1 cellular context compared by ENCODE assay signal in the genomic region with DNA sequence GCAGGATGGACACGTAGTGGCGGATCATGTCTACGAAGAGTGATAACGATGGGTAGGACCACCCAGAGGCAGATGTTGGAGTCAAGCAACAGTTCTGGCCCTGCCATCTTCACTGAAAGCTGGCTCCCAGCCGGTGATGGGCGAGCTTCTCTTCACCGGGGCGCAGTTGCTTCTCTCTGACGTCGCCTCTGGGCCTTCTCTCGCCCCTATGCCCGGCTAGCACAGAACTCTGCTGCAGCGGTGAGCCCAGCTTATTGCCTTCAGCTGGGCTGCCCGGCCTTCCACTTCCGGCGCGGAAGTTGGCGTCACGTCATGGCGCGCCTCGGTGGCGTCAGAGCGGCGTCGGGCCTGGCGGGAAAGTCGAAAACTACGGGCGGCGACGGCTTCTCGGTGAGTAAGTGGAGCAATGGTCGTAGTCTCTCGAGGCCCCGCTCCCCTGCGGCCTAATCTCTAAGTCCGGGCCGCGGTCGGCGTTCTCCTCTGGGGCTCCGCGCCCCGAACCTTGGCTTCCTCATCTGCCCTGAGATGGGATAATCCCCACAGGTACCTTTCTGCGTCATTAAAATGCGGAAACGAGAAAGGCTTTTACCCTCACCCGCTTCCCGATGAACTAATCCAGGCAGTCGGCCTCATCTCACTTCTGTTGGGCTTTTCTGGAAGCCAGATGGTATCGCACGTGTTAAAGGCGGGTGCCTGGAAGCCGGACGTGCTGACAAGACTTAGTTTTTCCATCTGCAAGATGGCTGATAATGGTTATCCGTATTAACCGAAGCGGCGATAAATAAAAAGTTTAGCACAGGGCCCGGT.
TF ChIP-seq lines count a peak whose summit lies in the region.

A gene (plus strand): TSS at position 354 of the 807 bp plus-strand sequence. CDS start 2,221 bp downstream, outside the sequence.

TF ChIP-seq in HEK293, 187 proteins besides CTCF, POLR2A, EP300 and RAD21 (continued from another document and continues in another):
- TF ChIP-seq, protein P1, sequence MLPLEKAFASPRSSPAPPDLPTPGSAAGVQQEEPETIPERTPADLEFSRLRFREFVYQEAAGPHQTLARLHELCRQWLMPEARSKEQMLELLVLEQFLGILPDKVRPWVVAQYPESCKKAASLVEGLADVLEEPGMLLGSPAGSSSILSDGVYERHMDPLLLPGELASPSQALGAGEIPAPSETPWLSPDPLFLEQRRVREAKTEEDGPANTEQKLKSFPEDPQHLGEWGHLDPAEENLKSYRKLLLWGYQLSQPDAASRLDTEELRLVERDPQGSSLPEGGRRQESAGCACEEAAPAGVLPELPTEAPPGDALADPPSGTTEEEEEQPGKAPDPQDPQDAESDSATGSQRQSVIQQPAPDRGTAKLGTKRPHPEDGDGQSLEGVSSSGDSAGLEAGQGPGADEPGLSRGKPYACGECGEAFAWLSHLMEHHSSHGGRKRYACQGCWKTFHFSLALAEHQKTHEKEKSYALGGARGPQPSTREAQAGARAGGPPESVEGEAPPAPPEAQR (tag by site-specific recombination; IDR thresholded peaks at IDR 0.05): no peak
- no peak; the same call in 1 of the 2 replicates for TF ChIP-seq ZNF654 (tag by site-specific recombination; IDR thresholded peaks at IDR 0.05; ENCODE audit: low read depth)
- no peak for TF ChIP-seq ZNF311 (tag by site-specific recombination; IDR thresholded peaks at IDR 0.05; ENCODE audit: borderline replicate concordance)
- TF ChIP-seq, protein P2, sequence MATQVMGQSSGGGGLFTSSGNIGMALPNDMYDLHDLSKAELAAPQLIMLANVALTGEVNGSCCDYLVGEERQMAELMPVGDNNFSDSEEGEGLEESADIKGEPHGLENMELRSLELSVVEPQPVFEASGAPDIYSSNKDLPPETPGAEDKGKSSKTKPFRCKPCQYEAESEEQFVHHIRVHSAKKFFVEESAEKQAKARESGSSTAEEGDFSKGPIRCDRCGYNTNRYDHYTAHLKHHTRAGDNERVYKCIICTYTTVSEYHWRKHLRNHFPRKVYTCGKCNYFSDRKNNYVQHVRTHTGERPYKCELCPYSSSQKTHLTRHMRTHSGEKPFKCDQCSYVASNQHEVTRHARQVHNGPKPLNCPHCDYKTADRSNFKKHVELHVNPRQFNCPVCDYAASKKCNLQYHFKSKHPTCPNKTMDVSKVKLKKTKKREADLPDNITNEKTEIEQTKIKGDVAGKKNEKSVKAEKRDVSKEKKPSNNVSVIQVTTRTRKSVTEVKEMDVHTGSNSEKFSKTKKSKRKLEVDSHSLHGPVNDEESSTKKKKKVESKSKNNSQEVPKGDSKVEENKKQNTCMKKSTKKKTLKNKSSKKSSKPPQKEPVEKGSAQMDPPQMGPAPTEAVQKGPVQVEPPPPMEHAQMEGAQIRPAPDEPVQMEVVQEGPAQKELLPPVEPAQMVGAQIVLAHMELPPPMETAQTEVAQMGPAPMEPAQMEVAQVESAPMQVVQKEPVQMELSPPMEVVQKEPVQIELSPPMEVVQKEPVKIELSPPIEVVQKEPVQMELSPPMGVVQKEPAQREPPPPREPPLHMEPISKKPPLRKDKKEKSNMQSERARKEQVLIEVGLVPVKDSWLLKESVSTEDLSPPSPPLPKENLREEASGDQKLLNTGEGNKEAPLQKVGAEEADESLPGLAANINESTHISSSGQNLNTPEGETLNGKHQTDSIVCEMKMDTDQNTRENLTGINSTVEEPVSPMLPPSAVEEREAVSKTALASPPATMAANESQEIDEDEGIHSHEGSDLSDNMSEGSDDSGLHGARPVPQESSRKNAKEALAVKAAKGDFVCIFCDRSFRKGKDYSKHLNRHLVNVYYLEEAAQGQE (tag by site-specific recombination; IDR thresholded peaks at IDR 0.05): peak; percentile 85
- TF ChIP-seq, protein P3, sequence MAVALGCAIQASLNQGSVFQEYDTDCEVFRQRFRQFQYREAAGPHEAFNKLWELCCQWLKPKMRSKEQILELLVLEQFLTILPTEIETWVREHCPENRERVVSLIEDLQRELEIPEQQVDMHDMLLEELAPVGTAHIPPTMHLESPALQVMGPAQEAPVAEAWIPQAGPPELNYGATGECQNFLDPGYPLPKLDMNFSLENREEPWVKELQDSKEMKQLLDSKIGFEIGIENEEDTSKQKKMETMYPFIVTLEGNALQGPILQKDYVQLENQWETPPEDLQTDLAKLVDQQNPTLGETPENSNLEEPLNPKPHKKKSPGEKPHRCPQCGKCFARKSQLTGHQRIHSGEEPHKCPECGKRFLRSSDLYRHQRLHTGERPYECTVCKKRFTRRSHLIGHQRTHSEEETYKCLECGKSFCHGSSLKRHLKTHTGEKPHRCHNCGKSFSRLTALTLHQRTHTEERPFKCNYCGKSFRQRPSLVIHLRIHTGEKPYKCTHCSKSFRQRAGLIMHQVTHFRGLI (tag by site-specific recombination; IDR thresholded peaks at IDR 0.05): peak; percentile 96
- TF ChIP-seq ZNF155 (tag by site-specific recombination; IDR thresholded peaks at IDR 0.05): no peak
- peak; percentile 56; the same call in 1 of the 2 replicates for TF ChIP-seq ZIC2 (tag by site-specific recombination; IDR thresholded peaks at IDR 0.05)
- TF ChIP-seq ZNF404 (tag by site-specific recombination; IDR thresholded peaks at IDR 0.05): no peak
- TF ChIP-seq MZF1 (tag by site-specific recombination; IDR thresholded peaks at IDR 0.05; ENCODE audit: borderline replicate concordance): 0 out of 2 replicates have a peak, but pooled peaks have one; percentile 55
- no peak; the same call in 1 of the 2 replicates for TF ChIP-seq ZNF777 (tag by site-specific recombination; IDR thresholded peaks at IDR 0.05; ENCODE audit: borderline replicate concordance)
- TF ChIP-seq ZNF140 (tag by site-specific recombination; IDR thresholded peaks at IDR 0.05): no peak
- TF ChIP-seq ZNF624 (tag by site-specific recombination; IDR thresholded peaks at IDR 0.05): no peak
- TF ChIP-seq ZNF707 (tag by site-specific recombination; IDR thresholded peaks at IDR 0.05): no peak
- TF ChIP-seq, protein P4, sequence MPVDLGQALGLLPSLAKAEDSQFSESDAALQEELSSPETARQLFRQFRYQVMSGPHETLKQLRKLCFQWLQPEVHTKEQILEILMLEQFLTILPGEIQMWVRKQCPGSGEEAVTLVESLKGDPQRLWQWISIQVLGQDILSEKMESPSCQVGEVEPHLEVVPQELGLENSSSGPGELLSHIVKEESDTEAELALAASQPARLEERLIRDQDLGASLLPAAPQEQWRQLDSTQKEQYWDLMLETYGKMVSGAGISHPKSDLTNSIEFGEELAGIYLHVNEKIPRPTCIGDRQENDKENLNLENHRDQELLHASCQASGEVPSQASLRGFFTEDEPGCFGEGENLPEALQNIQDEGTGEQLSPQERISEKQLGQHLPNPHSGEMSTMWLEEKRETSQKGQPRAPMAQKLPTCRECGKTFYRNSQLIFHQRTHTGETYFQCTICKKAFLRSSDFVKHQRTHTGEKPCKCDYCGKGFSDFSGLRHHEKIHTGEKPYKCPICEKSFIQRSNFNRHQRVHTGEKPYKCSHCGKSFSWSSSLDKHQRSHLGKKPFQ (tag by site-specific recombination; IDR thresholded peaks at IDR 0.05): peak; percentile 33; the same call in 1 of the 2 replicates
- TF ChIP-seq ZNF37A (tag by site-specific recombination; IDR thresholded peaks at IDR 0.05): no peak
- no peak for TF ChIP-seq GFI1B (tag by site-specific recombination; IDR thresholded peaks at IDR 0.05)
- TF ChIP-seq ZNF132 (tag by site-specific recombination; IDR thresholded peaks at IDR 0.05; ENCODE audit: borderline replicate concordance): no peak
- no peak for TF ChIP-seq ZNF426 (tag by site-specific recombination; IDR thresholded peaks at IDR 0.05)
- no peak for TF ChIP-seq ZNF114 (tag by site-specific recombination; IDR thresholded peaks at IDR 0.05)
- TF ChIP-seq ZNF529 (tag by site-specific recombination; IDR thresholded peaks at IDR 0.05; ENCODE audit: insufficient replicate concordance): no peak
- TF ChIP-seq ZNF514 (tag by site-specific recombination; IDR thresholded peaks at IDR 0.05): no peak
- TF ChIP-seq ZXDB (tag by site-specific recombination; IDR thresholded peaks at IDR 0.05): peak; percentile 95
- no peak for TF ChIP-seq ZBTB48 (tag by site-specific recombination; IDR thresholded peaks at IDR 0.05)
- TF ChIP-seq, protein P5, sequence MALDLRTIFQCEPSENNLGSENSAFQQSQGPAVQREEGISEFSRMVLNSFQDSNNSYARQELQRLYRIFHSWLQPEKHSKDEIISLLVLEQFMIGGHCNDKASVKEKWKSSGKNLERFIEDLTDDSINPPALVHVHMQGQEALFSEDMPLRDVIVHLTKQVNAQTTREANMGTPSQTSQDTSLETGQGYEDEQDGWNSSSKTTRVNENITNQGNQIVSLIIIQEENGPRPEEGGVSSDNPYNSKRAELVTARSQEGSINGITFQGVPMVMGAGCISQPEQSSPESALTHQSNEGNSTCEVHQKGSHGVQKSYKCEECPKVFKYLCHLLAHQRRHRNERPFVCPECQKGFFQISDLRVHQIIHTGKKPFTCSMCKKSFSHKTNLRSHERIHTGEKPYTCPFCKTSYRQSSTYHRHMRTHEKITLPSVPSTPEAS (tag by site-specific recombination; IDR thresholded peaks at IDR 0.05): peak; percentile 57; the same call in 1 of the 2 replicates
- peak; percentile 100 for TF ChIP-seq ZBTB21 (tag by site-specific recombination; IDR thresholded peaks at IDR 0.05)
- TF ChIP-seq ZNF266 (tag by site-specific recombination; IDR thresholded peaks at IDR 0.05; ENCODE audit: low read depth): no peak
- peak; percentile 84 for TF ChIP-seq SP2 (tag by site-specific recombination; IDR thresholded peaks at IDR 0.05)
- TF ChIP-seq ZNF248 (tag by site-specific recombination; IDR thresholded peaks at IDR 0.05): no peak
- TF ChIP-seq, protein P6, sequence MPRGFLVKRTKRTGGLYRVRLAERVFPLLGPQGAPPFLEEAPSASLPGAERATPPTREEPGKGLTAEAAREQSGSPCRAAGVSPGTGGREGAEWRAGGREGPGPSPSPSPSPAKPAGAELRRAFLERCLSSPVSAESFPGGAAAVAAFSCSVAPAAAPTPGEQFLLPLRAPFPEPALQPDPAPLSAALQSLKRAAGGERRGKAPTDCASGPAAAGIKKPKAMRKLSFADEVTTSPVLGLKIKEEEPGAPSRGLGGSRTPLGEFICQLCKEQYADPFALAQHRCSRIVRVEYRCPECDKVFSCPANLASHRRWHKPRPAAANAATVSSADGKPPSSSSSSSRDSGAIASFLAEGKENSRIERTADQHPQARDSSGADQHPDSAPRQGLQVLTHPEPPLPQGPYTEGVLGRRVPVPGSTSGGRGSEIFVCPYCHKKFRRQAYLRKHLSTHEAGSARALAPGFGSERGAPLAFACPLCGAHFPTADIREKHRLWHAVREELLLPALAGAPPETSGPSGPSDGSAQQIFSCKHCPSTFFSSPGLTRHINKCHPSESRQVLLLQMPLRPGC (tag by site-specific recombination; IDR thresholded peaks at IDR 0.05): peak; percentile 84
- no peak for TF ChIP-seq ZNF544 (tag by site-specific recombination; IDR thresholded peaks at IDR 0.05)
- no peak for TF ChIP-seq HOXA7 (CRISPR knock-in tag; IDR thresholded peaks at IDR 0.05; ENCODE audit: borderline replicate concordance)
- peak; percentile 62; the same call in 1 of the 2 replicates for TF ChIP-seq ZNF561 (tag by site-specific recombination; IDR thresholded peaks at IDR 0.05; ENCODE audit: borderline replicate concordance)
- TF ChIP-seq, protein P7, sequence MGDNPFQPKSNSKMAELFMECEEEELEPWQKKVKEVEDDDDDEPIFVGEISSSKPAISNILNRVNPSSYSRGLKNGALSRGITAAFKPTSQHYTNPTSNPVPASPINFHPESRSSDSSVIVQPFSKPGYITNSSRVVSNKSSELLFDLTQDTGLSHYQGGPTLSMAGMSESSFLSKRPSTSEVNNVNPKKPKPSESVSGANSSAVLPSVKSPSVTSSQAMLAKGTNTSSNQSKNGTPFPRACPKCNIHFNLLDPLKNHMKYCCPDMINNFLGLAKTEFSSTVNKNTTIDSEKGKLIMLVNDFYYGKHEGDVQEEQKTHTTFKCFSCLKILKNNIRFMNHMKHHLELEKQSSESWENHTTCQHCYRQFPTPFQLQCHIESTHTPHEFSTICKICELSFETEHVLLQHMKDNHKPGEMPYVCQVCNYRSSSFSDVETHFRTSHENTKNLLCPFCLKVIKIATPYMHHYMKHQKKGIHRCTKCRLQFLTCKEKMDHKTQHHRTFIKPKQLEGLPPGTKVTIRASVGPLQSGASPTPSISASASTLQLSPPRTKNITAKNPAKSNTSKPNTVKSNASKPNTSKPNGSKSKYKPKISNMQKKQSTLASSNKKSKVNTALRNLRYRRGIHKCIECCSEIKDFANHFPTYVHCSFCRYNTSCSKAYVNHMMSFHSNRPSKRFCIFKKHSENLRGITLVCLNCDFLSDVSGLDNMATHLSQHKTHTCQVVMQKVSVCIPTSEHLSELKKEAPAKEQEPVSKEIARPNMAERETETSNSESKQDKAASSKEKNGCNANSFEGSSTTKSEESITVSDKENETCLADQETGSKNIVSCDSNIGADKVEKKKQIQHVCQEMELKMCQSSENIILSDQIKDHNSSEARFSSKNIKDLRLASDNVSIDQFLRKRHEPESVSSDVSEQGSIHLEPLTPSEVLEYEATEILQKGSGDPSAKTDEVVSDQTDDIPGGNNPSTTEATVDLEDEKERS (tag by site-specific recombination; IDR thresholded peaks at IDR 0.05): no peak
- no peak for TF ChIP-seq ZNF677 (tag by site-specific recombination; IDR thresholded peaks at IDR 0.05)
- TF ChIP-seq HOXC10 (CRISPR knock-in tag; IDR thresholded peaks at IDR 0.05): 0 out of 2 replicates have a peak, but pooled peaks have one; percentile 80
- TF ChIP-seq ZNF626 (tag by site-specific recombination; IDR thresholded peaks at IDR 0.05): no peak
- peak; percentile 71; the same call in 1 of the 2 replicates for TF ChIP-seq ZNF324 (tag by site-specific recombination; IDR thresholded peaks at IDR 0.05)
- TF ChIP-seq, protein P8, sequence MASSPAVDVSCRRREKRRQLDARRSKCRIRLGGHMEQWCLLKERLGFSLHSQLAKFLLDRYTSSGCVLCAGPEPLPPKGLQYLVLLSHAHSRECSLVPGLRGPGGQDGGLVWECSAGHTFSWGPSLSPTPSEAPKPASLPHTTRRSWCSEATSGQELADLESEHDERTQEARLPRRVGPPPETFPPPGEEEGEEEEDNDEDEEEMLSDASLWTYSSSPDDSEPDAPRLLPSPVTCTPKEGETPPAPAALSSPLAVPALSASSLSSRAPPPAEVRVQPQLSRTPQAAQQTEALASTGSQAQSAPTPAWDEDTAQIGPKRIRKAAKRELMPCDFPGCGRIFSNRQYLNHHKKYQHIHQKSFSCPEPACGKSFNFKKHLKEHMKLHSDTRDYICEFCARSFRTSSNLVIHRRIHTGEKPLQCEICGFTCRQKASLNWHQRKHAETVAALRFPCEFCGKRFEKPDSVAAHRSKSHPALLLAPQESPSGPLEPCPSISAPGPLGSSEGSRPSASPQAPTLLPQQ (tag by site-specific recombination; IDR thresholded peaks at IDR 0.05): peak; percentile 73
- peak; percentile 89 for TF ChIP-seq ZEB2 (tag by site-specific recombination; IDR thresholded peaks at IDR 0.05)
- TF ChIP-seq, protein P9, sequence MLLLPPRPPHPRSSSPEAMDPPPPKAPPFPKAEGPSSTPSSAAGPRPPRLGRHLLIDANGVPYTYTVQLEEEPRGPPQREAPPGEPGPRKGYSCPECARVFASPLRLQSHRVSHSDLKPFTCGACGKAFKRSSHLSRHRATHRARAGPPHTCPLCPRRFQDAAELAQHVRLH (tag by site-specific recombination; IDR thresholded peaks at IDR 0.05): peak; percentile 86
- no peak for TF ChIP-seq SETDB1 (IDR thresholded peaks at IDR 0.05; ENCODE audit: insufficient read length, low read length)
- TF ChIP-seq, protein P10, sequence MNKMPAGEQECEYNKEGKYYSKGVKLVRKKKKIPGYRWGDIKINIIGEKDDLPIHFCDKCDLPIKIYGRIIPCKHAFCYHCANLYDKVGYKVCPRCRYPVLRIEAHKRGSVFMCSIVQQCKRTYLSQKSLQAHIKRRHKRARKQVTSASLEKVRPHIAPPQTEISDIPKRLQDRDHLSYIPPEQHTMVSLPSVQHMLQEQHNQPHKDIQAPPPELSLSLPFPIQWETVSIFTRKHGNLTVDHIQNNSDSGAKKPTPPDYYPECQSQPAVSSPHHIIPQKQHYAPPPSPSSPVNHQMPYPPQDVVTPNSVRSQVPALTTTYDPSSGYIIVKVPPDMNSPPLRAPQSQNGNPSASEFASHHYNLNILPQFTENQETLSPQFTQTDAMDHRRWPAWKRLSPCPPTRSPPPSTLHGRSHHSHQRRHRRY (tag by site-specific recombination; IDR thresholded peaks at IDR 0.05): no peak
